8 cellular contexts compared by ENCODE assay signal in the genomic region with DNA sequence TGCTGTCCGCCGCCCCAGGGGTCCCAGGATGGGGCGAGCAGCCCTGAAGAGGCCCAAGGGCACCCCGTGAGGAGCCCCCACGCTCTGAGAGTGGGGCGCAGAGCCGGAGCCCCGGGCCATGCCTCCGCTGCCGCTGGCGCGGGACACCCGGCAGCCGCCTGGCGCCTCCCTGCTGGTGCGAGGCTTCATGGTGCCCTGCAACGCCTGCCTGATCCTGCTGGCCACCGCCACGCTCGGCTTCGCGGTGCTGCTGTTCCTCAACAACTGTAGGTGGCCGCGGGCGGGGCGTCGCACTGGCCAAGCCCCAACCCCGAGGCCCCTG.
A peak's percentile ranks its signal among the peaks of the same experiment; 100 is the strongest.
DNase-seq lines count a peak whose midpoint lies in the region; ATAC-seq lines count a peak whose summit lies in the region.
"Had no signal": no experiment of that assay in that cellular context is flagged by ENCODE, and none has a peak within 500 bp of the region (broad histone marks: within the 10 kb centered on the region; RNA-seq: fewer than 3 reads in every experiment).

No MANE protein-coding gene starts in this region.

- ATAC-seq in GM21360 (IDR thresholded peaks at IDR 0.05; ENCODE audit: unreplicated experiment), result no peak
- no peak for ATAC-seq in HG03378 (IDR thresholded peaks at IDR 0.05; ENCODE audit: unreplicated experiment)
- ATAC-seq: left lung had no signal

- peaks cover 0 to 5% (median 0%) of the 10 kb centered on the region in 11 experiments; a peak in 1 of 22 replicates for H3K36me3 ChIP-seq in BLaER1 treated with 17β-estradiol and CSF1 and Interleukin-3, amounts not matched to agents 10 nM and 100 nM
- H3K36me3 ChIP-seq in iPS-15b (ENCODE audit: control insufficient read depth, insufficient read depth, low read length), result peaks cover 18% of the 10 kb centered on the region
- H3K36me3 ChIP-seq: left lung had no signal

- DNase-seq in NCI-H1930 (lab: John Stamatoyannopoulos, UW) (peak; percentile 34 to 50), SW 1271 (lab: John Stamatoyannopoulos, UW) (no peak)
- DNase-seq: left lung had no signal

- H3K27ac ChIP-seq in BLaER1 treated with 17β-estradiol and CSF1 and Interleukin-3, amounts not matched to agents 10 nM and 100 nM, result no peak overlapping the region
- H3K27ac ChIP-seq: epithelial cell of prostate, left lung had no signal

- no peaks in the 10 kb centered on the region for H3K9me3 ChIP-seq in BLaER1 treated with 17β-estradiol and CSF1 and Interleukin-3, amounts not matched to agents 10 nM and 100 nM (replicated peaks in 1 of 11)
- H3K9me3 ChIP-seq in iPS-15b (ENCODE audit: control insufficient read depth, insufficient read depth, low read length), result no peaks in the 10 kb centered on the region
- H3K9me3 ChIP-seq: left lung had no signal

- H3K4me3 ChIP-seq in BLaER1 treated with 17β-estradiol and CSF1 and Interleukin-3, amounts not matched to agents 10 nM and 100 nM, result peak overlapping the region; percentile 45 to 65 (median 55); a peak in 16 of 20 replicates
- H3K4me3 ChIP-seq in iPS-15b (ENCODE audit: low read depth, low read length), result peak overlapping the region; percentile 32
- H3K4me3 ChIP-seq: left lung had no signal

- H3K9ac ChIP-seq in BLaER1 treated with 17β-estradiol and CSF1 and Interleukin-3, amounts not matched to agents 10 nM and 100 nM, result peak overlapping the region in 3 of 11 experiments; percentile 67 to 70 (median 68); a peak in 6 of 22 replicates
- no peak overlapping the region for H3K9ac ChIP-seq in iPS-15b (ENCODE audit: low read depth, low read length)

- H3K4me2 ChIP-seq in BLaER1 treated with 17β-estradiol and CSF1 and Interleukin-3, amounts not matched to agents 10 nM and 100 nM, result peak overlapping the region; percentile 87 to 98 (median 93)

- H4K20me1 ChIP-seq in BLaER1 treated with 17β-estradiol and CSF1 and Interleukin-3, amounts not matched to agents 10 nM and 100 nM, result peaks cover 59 to 84% (median 70%) of the 10 kb centered on the region in 11 experiments; a peak in 21 of 22 replicates

- peaks cover 22 to 73% (median 27%) of the 10 kb centered on the region in 11 experiments for H3K27me3 ChIP-seq in BLaER1 treated with 17β-estradiol and CSF1 and Interleukin-3, amounts not matched to agents 10 nM and 100 nM
- H3K27me3 ChIP-seq in iPS-15b (ENCODE audit: control insufficient read depth, insufficient read depth, low read length), result peaks cover 20% of the 10 kb centered on the region

- H3K4me1 ChIP-seq in BLaER1 treated with 17β-estradiol and CSF1 and Interleukin-3, amounts not matched to agents 10 nM and 100 nM, result peaks cover 45 to 84% (median 77%) of the 10 kb centered on the region in 10 experiments
- peaks cover 2% of the 10 kb centered on the region for H3K4me1 ChIP-seq in iPS-15b (ENCODE audit: control insufficient read depth, insufficient read depth, low read length)

Comparison
In these comparisons a context has a peak if more than half of its experiments do, and no peak if none do; other contexts are left out.
1. DNase-seq: peak in NCI-H1930 (2 of 2); none in SW 1271 (0 of 2).